1 cellular context compared by ENCODE assay signal in the genomic region with DNA sequence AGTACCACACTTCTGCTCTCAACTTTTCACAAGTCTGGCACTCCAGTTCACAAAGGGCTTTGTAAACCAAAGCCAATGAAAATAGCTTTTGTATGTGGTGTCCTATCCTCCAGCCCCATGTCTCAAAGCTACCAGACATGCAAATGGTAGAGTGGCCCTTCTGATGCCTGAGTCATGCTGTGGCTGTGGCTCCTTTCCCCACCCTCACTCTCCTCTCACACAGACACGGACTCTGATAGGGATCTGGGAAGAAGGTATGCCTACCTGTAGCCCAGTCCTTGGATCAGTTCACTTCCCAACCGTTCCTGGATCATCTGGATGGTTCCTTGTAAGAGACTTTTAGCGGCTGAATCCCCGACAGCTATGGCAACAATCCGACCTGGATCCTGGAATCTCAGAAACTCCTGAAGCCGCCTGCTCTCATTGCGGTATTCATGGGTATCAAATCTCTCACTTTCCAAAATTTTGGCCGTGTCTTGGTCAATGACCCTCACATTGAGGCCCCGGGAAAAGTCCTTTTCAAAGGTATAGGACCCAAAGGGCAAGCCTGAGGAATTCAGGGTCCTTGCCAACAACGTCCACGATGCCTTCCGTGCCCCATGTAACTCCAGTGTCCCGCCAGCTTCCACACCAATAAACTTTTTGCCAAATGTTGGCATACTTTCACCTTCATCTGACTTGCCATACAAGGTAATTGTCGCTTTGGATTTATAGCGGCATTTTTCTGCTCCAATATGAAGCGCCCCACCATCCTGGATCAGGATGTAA.
TF ChIP-seq lines count a peak whose summit lies in the region.

No MANE protein-coding gene starts in this region.

TF ChIP-seq in IMR-90, 13 proteins besides CTCF, POLR2A, EP300 and RAD21:
- TF ChIP-seq SMC3 (IDR thresholded peaks at IDR 0.05; ENCODE audit: low read depth, low read length) (no peak), BHLHE40 (IDR thresholded peaks at IDR 0.05; ENCODE audit: low read depth, low read length) (no peak), RCOR1 (IDR thresholded peaks at IDR 0.05; ENCODE audit: insufficient replicate concordance, low read length) (no peak), NFE2L2 (IDR thresholded peaks at IDR 0.05; ENCODE audit: low read depth, low read length) (no peak), CHD1 (IDR thresholded peaks at IDR 0.05; ENCODE audit: low read depth, low read length) (no peak), RFX5 (IDR thresholded peaks at IDR 0.05; ENCODE audit: low read depth, low read length) (no peak), MAZ (IDR thresholded peaks at IDR 0.05; ENCODE audit: borderline replicate concordance, low read depth, low read length) (no peak), FOS (IDR thresholded peaks at IDR 0.05; ENCODE audit: low read depth, low read length) (no peak), CEBPB (IDR thresholded peaks at IDR 0.05; ENCODE audit: low read depth, low read length) (no peak), MXI1 (IDR thresholded peaks at IDR 0.05; ENCODE audit: borderline replicate concordance, low read depth, low read length) (no peak), MAFK (IDR thresholded peaks at IDR 0.05; ENCODE audit: low read depth, low read length) (no peak)
- TF ChIP-seq, protein P1, sequence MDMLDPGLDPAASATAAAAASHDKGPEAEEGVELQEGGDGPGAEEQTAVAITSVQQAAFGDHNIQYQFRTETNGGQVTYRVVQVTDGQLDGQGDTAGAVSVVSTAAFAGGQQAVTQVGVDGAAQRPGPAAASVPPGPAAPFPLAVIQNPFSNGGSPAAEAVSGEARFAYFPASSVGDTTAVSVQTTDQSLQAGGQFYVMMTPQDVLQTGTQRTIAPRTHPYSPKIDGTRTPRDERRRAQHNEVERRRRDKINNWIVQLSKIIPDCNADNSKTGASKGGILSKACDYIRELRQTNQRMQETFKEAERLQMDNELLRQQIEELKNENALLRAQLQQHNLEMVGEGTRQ (IDR thresholded peaks at IDR 0.05; ENCODE audit: low read depth, low read length) = no peak
- TF ChIP-seq, protein P2, sequence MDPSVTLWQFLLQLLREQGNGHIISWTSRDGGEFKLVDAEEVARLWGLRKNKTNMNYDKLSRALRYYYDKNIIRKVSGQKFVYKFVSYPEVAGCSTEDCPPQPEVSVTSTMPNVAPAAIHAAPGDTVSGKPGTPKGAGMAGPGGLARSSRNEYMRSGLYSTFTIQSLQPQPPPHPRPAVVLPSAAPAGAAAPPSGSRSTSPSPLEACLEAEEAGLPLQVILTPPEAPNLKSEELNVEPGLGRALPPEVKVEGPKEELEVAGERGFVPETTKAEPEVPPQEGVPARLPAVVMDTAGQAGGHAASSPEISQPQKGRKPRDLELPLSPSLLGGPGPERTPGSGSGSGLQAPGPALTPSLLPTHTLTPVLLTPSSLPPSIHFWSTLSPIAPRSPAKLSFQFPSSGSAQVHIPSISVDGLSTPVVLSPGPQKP (IDR thresholded peaks at IDR 0.05; ENCODE audit: borderline replicate concordance, low read depth, low read length) = no peak
